In the genomic region with DNA sequence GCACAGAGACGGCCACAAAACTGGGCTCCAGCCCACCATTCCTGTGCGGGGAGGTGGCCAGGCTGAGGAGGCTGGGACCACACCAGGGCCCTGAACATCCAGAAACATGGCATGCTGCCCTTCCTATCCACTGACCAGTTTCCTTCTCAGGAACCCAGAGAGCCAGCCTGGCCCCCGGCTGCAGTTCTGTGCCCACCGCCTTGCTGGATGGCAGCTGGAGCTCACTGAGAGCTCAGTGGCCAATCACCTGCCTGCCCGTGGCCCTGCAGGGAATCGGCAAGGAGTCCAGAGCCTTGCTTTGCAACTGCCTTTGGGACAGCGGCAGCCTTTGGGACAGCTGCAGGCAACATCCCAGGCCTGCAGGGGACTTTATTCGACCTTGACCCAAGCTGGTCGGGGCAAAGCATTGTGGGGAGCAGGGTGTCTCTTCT, we compare ENCODE assay signal across 21 cellular contexts.
"Had no signal": no experiment of that assay in that cellular context is flagged by ENCODE, and none has a peak within 500 bp of the region (broad histone marks: within the 10 kb centered on the region; RNA-seq: fewer than 3 reads in every experiment).

No MANE protein-coding gene starts in this region.

- H3K36me3 Mint-ChIP-seq: stimulated activated effector memory CD8-positive, alpha-beta T cell treated with anti-CD3 and anti-CD28 coated beads, Interleukin-12 subunit alpha, Interleukin-12 subunit beta, amount 100 ng/mL, for 72 hours had no signal

- ATAC-seq: effector memory CD8-positive, alpha-beta T cell; gastroesophageal sphincter; left cardiac atrium; stimulated activated effector memory CD8-positive, alpha-beta T cell treated with anti-CD3 and anti-CD28 coated beads, Interleukin-12 subunit alpha, Interleukin-12 subunit beta, amount 100 ng/mL, for 72 hours; stimulated activated naive CD8-positive, alpha-beta T cell treated with anti-CD3 and anti-CD28 coated beads, Interleukin-15, Interleukin-2, amounts not matched to agents 100 U/mL and 50 U/mL, for 24 hours had no signal

- H3K27me3 Mint-ChIP-seq: central memory CD8-positive, alpha-beta T cell; effector memory CD8-positive, alpha-beta T cell had no signal

- DNase-seq: effector memory CD8-positive, alpha-beta T cell; esophagus squamous epithelium; foreskin fibroblast; immature natural killer cell; left cardiac atrium; left ventricle myocardium inferior; mesendoderm; naive B cell; nephron progenitor cell; stimulated activated CD4-positive, alpha-beta T cell treated with anti-CD3 and anti-CD28 coated beads, Interleukin-2, amount 100 ng/mL, for 48 hours; stimulated activated CD8-positive, alpha-beta memory T cell treated with anti-CD3 and anti-CD28 coated beads, Interleukin-4, amount 100 ng/mL, for 48 hours; stimulated activated naive CD8-positive, alpha-beta T cell treated with anti-CD3 and anti-CD28 coated beads, Interleukin-15, Interleukin-2, amounts not matched to agents 100 U/mL and 50 U/mL, for 24 hours; testis; transverse colon had no signal

- H3K4me2 ChIP-seq: smooth muscle cell had no signal

- H3K4me3 Mint-ChIP-seq: central memory CD8-positive, alpha-beta T cell; dendritic cell treated with granulocyte-macrophage colony-stimulating factor and Interleukin-4, amounts not matched to agents 40 ng/mL and 50 ng/mL, for 4 days; effector memory CD8-positive, alpha-beta T cell; immature natural killer cell; nephron progenitor cell; stimulated activated effector memory CD8-positive, alpha-beta T cell treated with anti-CD3 and anti-CD28 coated beads, Interleukin-12 subunit alpha, Interleukin-12 subunit beta, amount 100 ng/mL, for 72 hours had no signal

- FAIRE-seq: keratinocyte had no signal

- H3K27ac ChIP-seq: esophagus squamous epithelium, gastroesophageal sphincter, left ventricle myocardium inferior, neutrophil, testis, transverse colon had no signal

- H3K4me3 ChIP-seq: esophagus squamous epithelium, gastroesophageal sphincter, left ventricle myocardium inferior, smooth muscle cell, testis, transverse colon had no signal

- H3K9me3 Mint-ChIP-seq: central memory CD8-positive, alpha-beta T cell; effector memory CD8-positive, alpha-beta T cell; immature natural killer cell; stimulated activated effector memory CD8-positive, alpha-beta T cell treated with anti-CD3 and anti-CD28 coated beads, Interleukin-12 subunit alpha, Interleukin-12 subunit beta, amount 100 ng/mL, for 72 hours had no signal

- H3K9me3 ChIP-seq: esophagus squamous epithelium, gastroesophageal sphincter, left ventricle myocardium inferior, neutrophil, testis, transverse colon had no signal

- H3K27me3 ChIP-seq: neutrophil, testis had no signal

- H3K36me3 ChIP-seq: esophagus squamous epithelium, gastroesophageal sphincter, left ventricle myocardium inferior, neutrophil, transverse colon had no signal

- H3K4me1 ChIP-seq: left ventricle myocardium inferior, testis had no signal

- H3K27ac Mint-ChIP-seq: dendritic cell treated with granulocyte-macrophage colony-stimulating factor and Interleukin-4, amounts not matched to agents 40 ng/mL and 50 ng/mL, for 4 days; effector memory CD8-positive, alpha-beta T cell; immature natural killer cell; nephron progenitor cell; stimulated activated effector memory CD8-positive, alpha-beta T cell treated with anti-CD3 and anti-CD28 coated beads, Interleukin-12 subunit alpha, Interleukin-12 subunit beta, amount 100 ng/mL, for 72 hours had no signal
